ENCODE assay signal across 1 cellular context in the genomic region with DNA sequence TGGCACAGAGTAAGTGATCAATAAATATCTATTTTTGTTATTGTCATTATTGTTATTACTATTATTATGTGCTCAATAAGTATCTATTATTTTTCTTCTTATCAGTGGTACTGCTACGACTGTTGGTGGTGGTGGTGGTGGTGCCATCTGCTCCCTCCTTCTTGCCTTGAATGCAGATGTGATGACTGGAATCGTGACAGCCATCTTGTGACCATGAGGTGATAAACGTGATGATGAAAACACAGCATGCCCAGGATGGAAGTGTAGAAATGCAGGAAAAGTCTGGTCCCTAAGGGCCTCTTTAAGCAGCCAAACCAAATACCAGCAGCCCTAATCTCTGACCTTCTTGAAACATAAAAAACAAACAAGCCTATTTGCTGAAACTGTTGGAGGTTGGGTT.
A peak's percentile ranks its signal among the peaks of the same experiment; 100 is the strongest.
TF ChIP-seq lines count a peak whose summit lies in the region.

No MANE protein-coding gene starts in this region.

TF ChIP-seq in HEK293, 187 proteins besides CTCF, POLR2A, EP300 and RAD21 (continued from another document):
- TF ChIP-seq, protein P1, sequence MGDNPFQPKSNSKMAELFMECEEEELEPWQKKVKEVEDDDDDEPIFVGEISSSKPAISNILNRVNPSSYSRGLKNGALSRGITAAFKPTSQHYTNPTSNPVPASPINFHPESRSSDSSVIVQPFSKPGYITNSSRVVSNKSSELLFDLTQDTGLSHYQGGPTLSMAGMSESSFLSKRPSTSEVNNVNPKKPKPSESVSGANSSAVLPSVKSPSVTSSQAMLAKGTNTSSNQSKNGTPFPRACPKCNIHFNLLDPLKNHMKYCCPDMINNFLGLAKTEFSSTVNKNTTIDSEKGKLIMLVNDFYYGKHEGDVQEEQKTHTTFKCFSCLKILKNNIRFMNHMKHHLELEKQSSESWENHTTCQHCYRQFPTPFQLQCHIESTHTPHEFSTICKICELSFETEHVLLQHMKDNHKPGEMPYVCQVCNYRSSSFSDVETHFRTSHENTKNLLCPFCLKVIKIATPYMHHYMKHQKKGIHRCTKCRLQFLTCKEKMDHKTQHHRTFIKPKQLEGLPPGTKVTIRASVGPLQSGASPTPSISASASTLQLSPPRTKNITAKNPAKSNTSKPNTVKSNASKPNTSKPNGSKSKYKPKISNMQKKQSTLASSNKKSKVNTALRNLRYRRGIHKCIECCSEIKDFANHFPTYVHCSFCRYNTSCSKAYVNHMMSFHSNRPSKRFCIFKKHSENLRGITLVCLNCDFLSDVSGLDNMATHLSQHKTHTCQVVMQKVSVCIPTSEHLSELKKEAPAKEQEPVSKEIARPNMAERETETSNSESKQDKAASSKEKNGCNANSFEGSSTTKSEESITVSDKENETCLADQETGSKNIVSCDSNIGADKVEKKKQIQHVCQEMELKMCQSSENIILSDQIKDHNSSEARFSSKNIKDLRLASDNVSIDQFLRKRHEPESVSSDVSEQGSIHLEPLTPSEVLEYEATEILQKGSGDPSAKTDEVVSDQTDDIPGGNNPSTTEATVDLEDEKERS (tag by site-specific recombination; IDR thresholded peaks at IDR 0.05): 0 out of 2 replicates have a peak, but pooled peaks have one; percentile 40
- TF ChIP-seq ZNF677 (tag by site-specific recombination; IDR thresholded peaks at IDR 0.05): no peak
- TF ChIP-seq ZNF664 (tag by site-specific recombination; IDR thresholded peaks at IDR 0.05): 0 out of 2 replicates have a peak, but pooled peaks have one; percentile 29
- no peak for TF ChIP-seq ZNF776 (tag by site-specific recombination; IDR thresholded peaks at IDR 0.05; ENCODE audit: borderline replicate concordance)
- TF ChIP-seq, protein P2, sequence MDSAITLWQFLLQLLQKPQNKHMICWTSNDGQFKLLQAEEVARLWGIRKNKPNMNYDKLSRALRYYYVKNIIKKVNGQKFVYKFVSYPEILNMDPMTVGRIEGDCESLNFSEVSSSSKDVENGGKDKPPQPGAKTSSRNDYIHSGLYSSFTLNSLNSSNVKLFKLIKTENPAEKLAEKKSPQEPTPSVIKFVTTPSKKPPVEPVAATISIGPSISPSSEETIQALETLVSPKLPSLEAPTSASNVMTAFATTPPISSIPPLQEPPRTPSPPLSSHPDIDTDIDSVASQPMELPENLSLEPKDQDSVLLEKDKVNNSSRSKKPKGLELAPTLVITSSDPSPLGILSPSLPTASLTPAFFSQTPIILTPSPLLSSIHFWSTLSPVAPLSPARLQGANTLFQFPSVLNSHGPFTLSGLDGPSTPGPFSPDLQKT (IDR thresholded peaks at IDR 0.05; ENCODE audit: borderline replicate concordance, low read depth, low read length): no peak
